ENCODE assay signal across 33 cellular contexts in the genomic region with DNA sequence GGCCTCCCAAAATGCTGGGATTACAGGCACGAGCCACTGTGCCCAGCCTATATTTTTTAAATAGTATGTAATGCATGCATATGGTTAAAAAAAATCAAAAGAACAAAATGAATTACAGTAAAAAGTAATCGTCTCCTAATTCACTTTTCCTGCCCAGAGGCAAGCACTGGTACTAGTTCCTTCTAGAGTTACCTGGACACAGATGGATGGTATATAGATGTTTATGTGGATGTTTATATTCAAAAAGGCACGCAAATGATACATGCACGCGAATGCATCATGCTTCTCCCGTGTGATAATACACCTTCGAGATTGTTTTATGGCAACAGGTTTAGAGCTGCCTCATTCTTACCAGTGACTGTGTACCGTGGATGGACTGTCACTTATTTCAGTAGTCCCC. TPM values are rescaled to one million over a fixed set of nuclear protein-coding genes. Genes with fewer than 3 reads are reported as not detected.
"Had no signal": no experiment of that assay in that cellular context is flagged by ENCODE, and none has a peak within 500 bp of the region (broad histone marks: within the 10 kb centered on the region; RNA-seq: fewer than 3 reads in every experiment).

No MANE protein-coding gene starts in this region.

- H3K4me3 Mint-ChIP-seq: activated CD4-positive, alpha-beta memory T cell treated with anti-CD3 and anti-CD28 coated beads, Interleukin-2, amount 10 ng/mL, durations not matched to agents 7 days and 5 days; activated CD4-positive, alpha-beta T cell treated with anti-CD3 and anti-CD28 coated beads, Interleukin-2, amount 10 ng/mL, durations not matched to agents 7 days and 5 days; activated naive CD4-positive, alpha-beta T cell treated with anti-CD3 and anti-CD28 coated beads, Interleukin-2, amount 50 U/mL, for 24 hours; activated naive CD8-positive, alpha-beta T cell treated with anti-CD3 and anti-CD28 coated beads, Interleukin-2, amount 50 U/mL, for 24 hours; activated T-cell treated with anti-CD3 and anti-CD28 coated beads, Interleukin-2, amount 50 U/mL, for 4 hours; activated T-helper 17 cell treated with anti-CD3 and anti-CD28 coated beads, Interleukin-2, amount 50 U/mL, for 72 hours; central memory CD8-positive, alpha-beta T cell; dendritic cell treated with granulocyte-macrophage colony-stimulating factor and Interleukin-4, amounts not matched to agents 40 ng/mL and 50 ng/mL, for 4 days; endodermal cell; natural killer cell treated with Interleukin-12 subunit alpha and Interleukin-12 subunit beta and Interleukin-15 and Interleukin-18, amount 100 ng/mL, for 72 hours; stimulated activated memory B cell treated with anti-CD40 and anti-IgM and Interleukin-4, amounts not matched to agents 10 μg/mL and 1 μg/mL and 100 μg/mL, for 72 hours; stimulated activated naive CD8-positive, alpha-beta T cell treated with anti-CD3 and anti-CD28 coated beads, Interleukin-15, amount 100 ng/mL, for 72 hours had no signal

- H3K27ac ChIP-seq: left lung, lower lobe of right lung, neutrophil, ovary, right lobe of liver, upper lobe of right lung had no signal

- H3K4me3 ChIP-seq: left lung, lower lobe of right lung, ovary, right lobe of liver, thyroid gland, upper lobe of right lung had no signal

- H3K9me3 ChIP-seq: left lung, lower lobe of right lung, neutrophil, ovary, right lobe of liver, thyroid gland, upper lobe of right lung had no signal

- H3K9me3 Mint-ChIP-seq: activated CD4-positive, alpha-beta memory T cell treated with anti-CD3 and anti-CD28 coated beads, Interleukin-2, amount 10 ng/mL, durations not matched to agents 7 days and 5 days; activated CD4-positive, alpha-beta T cell treated with anti-CD3 and anti-CD28 coated beads, Interleukin-2, amount 10 ng/mL, durations not matched to agents 7 days and 5 days; activated naive CD4-positive, alpha-beta T cell treated with anti-CD3 and anti-CD28 coated beads, Interleukin-2, amount 50 U/mL, for 24 hours; activated naive CD8-positive, alpha-beta T cell treated with anti-CD3 and anti-CD28 coated beads, Interleukin-2, amount 50 U/mL, for 24 hours; activated T-cell treated with anti-CD3 and anti-CD28 coated beads, Interleukin-2, amount 50 U/mL, for 4 hours; activated T-helper 17 cell treated with anti-CD3 and anti-CD28 coated beads, Interleukin-2, amount 50 U/mL, for 72 hours; central memory CD8-positive, alpha-beta T cell; dendritic cell treated with granulocyte-macrophage colony-stimulating factor and Interleukin-4, amounts not matched to agents 40 ng/mL and 50 ng/mL, for 4 days; endodermal cell; natural killer cell treated with Interleukin-12 subunit alpha and Interleukin-12 subunit beta and Interleukin-15 and Interleukin-18, amount 100 ng/mL, for 72 hours; stimulated activated memory B cell treated with anti-CD40 and anti-IgM and Interleukin-4, amounts not matched to agents 10 μg/mL and 1 μg/mL and 100 μg/mL, for 72 hours; stimulated activated naive CD8-positive, alpha-beta T cell treated with anti-CD3 and anti-CD28 coated beads, Interleukin-15, amount 100 ng/mL, for 72 hours had no signal

- H3K27me3 ChIP-seq: left lung, neutrophil, ovary, right lobe of liver, thyroid gland, upper lobe of right lung had no signal

- H3K36me3 ChIP-seq: ovary had no signal

- H3K27ac Mint-ChIP-seq: activated CD4-positive, alpha-beta memory T cell treated with anti-CD3 and anti-CD28 coated beads, Interleukin-2, amount 10 ng/mL, durations not matched to agents 7 days and 5 days; activated CD4-positive, alpha-beta T cell treated with anti-CD3 and anti-CD28 coated beads, Interleukin-2, amount 10 ng/mL, durations not matched to agents 7 days and 5 days; activated naive CD4-positive, alpha-beta T cell treated with anti-CD3 and anti-CD28 coated beads, Interleukin-2, amount 50 U/mL, for 24 hours; activated naive CD8-positive, alpha-beta T cell treated with anti-CD3 and anti-CD28 coated beads, Interleukin-2, amount 50 U/mL, for 24 hours; activated T-helper 17 cell treated with anti-CD3 and anti-CD28 coated beads, Interleukin-2, amount 50 U/mL, for 72 hours; dendritic cell treated with granulocyte-macrophage colony-stimulating factor and Interleukin-4, amounts not matched to agents 40 ng/mL and 50 ng/mL, for 4 days; natural killer cell treated with Interleukin-12 subunit alpha and Interleukin-12 subunit beta and Interleukin-15 and Interleukin-18, amount 100 ng/mL, for 72 hours; progenitor cell of endocrine pancreas; stimulated activated memory B cell treated with anti-CD40 and anti-IgM and Interleukin-4, amounts not matched to agents 10 μg/mL and 1 μg/mL and 100 μg/mL, for 72 hours had no signal

- DNase-seq: activated CD4-positive, alpha-beta memory T cell treated with anti-CD3 and anti-CD28 coated beads, Interleukin-2, amount 10 ng/mL, durations not matched to agents 7 days and 5 days; activated CD4-positive, alpha-beta T cell treated with anti-CD3 and anti-CD28 coated beads for 1 hour; activated CD4-positive, alpha-beta T cell treated with anti-CD3 and anti-CD28 coated beads, Interleukin-2, amount 10 ng/mL, durations not matched to agents 7 days and 5 days; activated gamma-delta T cell treated with Interleukin-2 at 50 U/mL for 16 hours; activated naive CD8-positive, alpha-beta T cell treated with anti-CD3 and anti-CD28 coated beads, Interleukin-2, amount 50 U/mL, for 24 hours; activated T-cell treated with anti-CD3 and anti-CD28 coated beads, Interleukin-2, amount 50 U/mL, for 4 hours; amygdala; endodermal cell; left lung; lower lobe of right lung; mesendoderm; ovary; right lobe of liver; small intestine; stimulated activated CD4-positive, alpha-beta T cell treated with anti-CD3 and anti-CD28 coated beads, Interleukin-1b, Interleukin-23, amount 100 ng/mL, for 48 hours; stimulated activated CD4-positive, alpha-beta T cell treated with anti-CD3 and anti-CD28 coated beads, Interleukin-4, amount 100 ng/mL, for 4 hours; stimulated activated CD8-positive, alpha-beta memory T cell treated with anti-CD3 and anti-CD28 coated beads, Interleukin-4, amount 100 ng/mL, for 48 hours; stimulated activated naive CD8-positive, alpha-beta T cell treated with anti-CD3 and anti-CD28 coated beads, Interleukin-15, amount 100 ng/mL, for 72 hours; T-helper 2 cell; thyroid gland; upper lobe of right lung had no signal

- ATAC-seq: activated naive CD8-positive, alpha-beta T cell treated with anti-CD3 and anti-CD28 coated beads, Interleukin-2, amount 50 U/mL, for 24 hours; activated T-cell treated with anti-CD3 and anti-CD28 coated beads, Interleukin-2, amount 50 U/mL, for 4 hours; activated T-helper 17 cell treated with anti-CD3 and anti-CD28 coated beads, Interleukin-2, amount 50 U/mL, for 72 hours; esophagus mucosa; left lung; lower lobe of right lung; natural killer cell treated with Interleukin-12 subunit alpha and Interleukin-12 subunit beta and Interleukin-15 and Interleukin-18, amount 100 ng/mL, for 72 hours; right lobe of liver; stimulated activated memory B cell treated with anti-CD40 and anti-IgM and Interleukin-4, amounts not matched to agents 10 μg/mL and 1 μg/mL and 100 μg/mL, for 72 hours; stimulated activated naive CD8-positive, alpha-beta T cell treated with anti-CD3 and anti-CD28 coated beads, Interleukin-15, amount 100 ng/mL, for 72 hours; upper lobe of right lung had no signal

- H3K36me3 Mint-ChIP-seq: natural killer cell treated with Interleukin-12 subunit alpha and Interleukin-12 subunit beta and Interleukin-15 and Interleukin-18, amount 100 ng/mL, for 72 hours had no signal

- H3K4me1 Mint-ChIP-seq: activated CD4-positive, alpha-beta memory T cell treated with anti-CD3 and anti-CD28 coated beads, Interleukin-2, amount 10 ng/mL, durations not matched to agents 7 days and 5 days; activated CD4-positive, alpha-beta T cell treated with anti-CD3 and anti-CD28 coated beads, Interleukin-2, amount 10 ng/mL, durations not matched to agents 7 days and 5 days; activated naive CD4-positive, alpha-beta T cell treated with anti-CD3 and anti-CD28 coated beads, Interleukin-2, amount 50 U/mL, for 24 hours; activated naive CD8-positive, alpha-beta T cell treated with anti-CD3 and anti-CD28 coated beads, Interleukin-2, amount 50 U/mL, for 24 hours; activated T-helper 17 cell treated with anti-CD3 and anti-CD28 coated beads, Interleukin-2, amount 50 U/mL, for 72 hours; central memory CD8-positive, alpha-beta T cell; stimulated activated memory B cell treated with anti-CD40 and anti-IgM and Interleukin-4, amounts not matched to agents 10 μg/mL and 1 μg/mL and 100 μg/mL, for 72 hours; stimulated activated naive CD8-positive, alpha-beta T cell treated with anti-CD3 and anti-CD28 coated beads, Interleukin-15, amount 100 ng/mL, for 72 hours had no signal

- H3K27me3 Mint-ChIP-seq: activated CD4-positive, alpha-beta memory T cell treated with anti-CD3 and anti-CD28 coated beads, Interleukin-2, amount 10 ng/mL, durations not matched to agents 7 days and 5 days; activated CD4-positive, alpha-beta T cell treated with anti-CD3 and anti-CD28 coated beads, Interleukin-2, amount 10 ng/mL, durations not matched to agents 7 days and 5 days; activated naive CD4-positive, alpha-beta T cell treated with anti-CD3 and anti-CD28 coated beads, Interleukin-2, amount 50 U/mL, for 24 hours; activated naive CD8-positive, alpha-beta T cell treated with anti-CD3 and anti-CD28 coated beads, Interleukin-2, amount 50 U/mL, for 24 hours; activated T-helper 17 cell treated with anti-CD3 and anti-CD28 coated beads, Interleukin-2, amount 50 U/mL, for 72 hours; central memory CD8-positive, alpha-beta T cell; dendritic cell treated with granulocyte-macrophage colony-stimulating factor and Interleukin-4, amounts not matched to agents 40 ng/mL and 50 ng/mL, for 4 days; natural killer cell treated with Interleukin-12 subunit alpha and Interleukin-12 subunit beta and Interleukin-15 and Interleukin-18, amount 100 ng/mL, for 72 hours; progenitor cell of endocrine pancreas; stimulated activated memory B cell treated with anti-CD40 and anti-IgM and Interleukin-4, amounts not matched to agents 10 μg/mL and 1 μg/mL and 100 μg/mL, for 72 hours; stimulated activated naive CD8-positive, alpha-beta T cell treated with anti-CD3 and anti-CD28 coated beads, Interleukin-15, amount 100 ng/mL, for 72 hours had no signal

RNA-seq across cellular contexts. Expression of a gene that starts 40.1 kb away (rescaled TPM):
- total RNA-seq: activated CD4-positive, alpha-beta memory T cell treated with anti-CD3 and anti-CD28 coated beads, Interleukin-2, amount 10 ng/mL, durations not matched to agents 7 days and 5 days; activated CD4-positive, alpha-beta T cell treated with anti-CD3 and anti-CD28 coated beads, Interleukin-2, amount 10 ng/mL, durations not matched to agents 7 days and 5 days; activated T-cell treated with anti-CD3 and anti-CD28 coated beads, Interleukin-2, amount 50 U/mL, for 4 hours; activated T-helper 17 cell treated with anti-CD3 and anti-CD28 coated beads, Interleukin-2, amount 50 U/mL, for 72 hours; bronchial epithelial cell; endodermal cell; esophagus mucosa; lower lobe of right lung; mononuclear cell; natural killer cell treated with Interleukin-12 subunit alpha and Interleukin-12 subunit beta and Interleukin-15 and Interleukin-18, amount 100 ng/mL, for 72 hours; ovary; progenitor cell of endocrine pancreas; renal cortical epithelial cell; thyroid gland; upper lobe of right lung had no signal
- polyA plus RNA-seq: ovary had no signal
